ENCODE assay signal across 30 cellular contexts in the genomic region with DNA sequence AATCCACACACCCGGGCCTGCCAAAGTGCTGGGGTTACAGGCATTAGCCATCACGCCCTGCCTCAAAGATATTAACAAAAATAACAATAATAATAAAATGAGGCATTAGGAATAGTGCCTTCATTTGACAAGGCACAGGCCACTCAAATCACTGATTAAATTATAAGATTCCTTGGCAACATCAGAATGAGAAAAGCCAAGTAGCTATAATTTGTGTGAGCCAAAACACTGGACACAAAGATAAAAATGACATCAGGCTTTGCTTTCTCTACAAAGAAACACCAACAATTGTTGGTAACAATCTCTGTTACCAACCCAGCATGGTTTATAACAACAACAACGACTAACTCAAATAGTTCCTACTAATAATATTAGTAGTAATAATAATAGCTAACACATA.
DNase-seq lines count a peak whose midpoint lies in the region; ATAC-seq and TF ChIP-seq lines count a peak whose summit lies in the region.
"Had no signal": no experiment of that assay in that cellular context is flagged by ENCODE, and none has a peak within 500 bp of the region (broad histone marks: within the 10 kb centered on the region; RNA-seq: fewer than 3 reads in every experiment).

No MANE protein-coding gene starts in this region.

- no peaks in the 10 kb centered on the region for H3K27me3 ChIP-seq in SK-N-SH (ENCODE audit: insufficient read depth)
- H3K27me3 ChIP-seq in CD8-positive, alpha-beta T cell (ENCODE audit: insufficient read depth, low read length) = no peaks in the 10 kb centered on the region
- no peaks in the 10 kb centered on the region for H3K27me3 ChIP-seq in H9 (ENCODE audit: insufficient read depth, low read length)
- H3K27me3 ChIP-seq: BE2C; BLaER1; BLaER1 treated with 17β-estradiol and CSF1 and Interleukin-3, amounts not matched to agents 10 nM and 100 nM had no signal

- no peak overlapping the region for H4K8ac ChIP-seq in H9 (replicated peaks; ENCODE audit: insufficient read length, low read depth, low read length)

- no peak overlapping the region for H2BK15ac ChIP-seq in H9 (ENCODE audit: low read depth, low read length)

- no peak overlapping the region for H4K91ac ChIP-seq in H9 (ENCODE audit: insufficient read length, low read depth, low read length)

- no peaks in the 10 kb centered on the region for H3K9me2 ChIP-seq in SK-N-SH

- POLR2A ChIA-PET in SK-N-SH (lab: Yijun Ruan, JAX) = no interaction called here
- POLR2A ChIA-PET in CD8-positive, alpha-beta T cell (lab: Charles Lee) = no interaction called here

- no peak overlapping the region for H3K4me3 Mint-ChIP-seq in CD8-positive, alpha-beta T cell
- no peak overlapping the region for H3K4me3 Mint-ChIP-seq in H9
- H3K4me3 Mint-ChIP-seq: B cell; CD14-positive monocyte; CD4-positive, alpha-beta memory T cell; CD4-positive, alpha-beta T cell; CD4-positive, CD25-positive, alpha-beta regulatory T cell; CD8-positive, alpha-beta memory T cell had no signal

- no peak overlapping the region for H2BK5ac ChIP-seq in H9 (ENCODE audit: insufficient read length, low read length)

- CTCF ChIA-PET in SK-N-SH (lab: Yijun Ruan, JAX) = interaction anchor here (0.9 kb wide), 1 partner anchor 11 kb away, joined by 3 read pairs; no protein-coding TSS in a partner anchor
- CTCF ChIA-PET in CD8-positive, alpha-beta T cell (lab: Charles Lee) = no interaction called here

- H3K27me3 Mint-ChIP-seq in CD8-positive, alpha-beta T cell (ENCODE audit: low read depth) = no peaks in the 10 kb centered on the region
- no peaks in the 10 kb centered on the region for H3K27me3 Mint-ChIP-seq in H9 (ENCODE audit: low read depth)
- H3K27me3 Mint-ChIP-seq: B cell; CD4-positive, alpha-beta memory T cell; CD4-positive, alpha-beta T cell; CD4-positive, CD25-positive, alpha-beta regulatory T cell; CD8-positive, alpha-beta memory T cell had no signal

- H2AFZ ChIP-seq in SK-N-SH (ENCODE audit: low read depth) = no peak overlapping the region
- H2AFZ ChIP-seq in H9 (ENCODE audit: low read length) = no peak overlapping the region

- H3K4ac ChIP-seq in H9 (ENCODE audit: low read depth, low read length) = no peak overlapping the region

- no peaks in the 10 kb centered on the region for H3K9me3 ChIP-seq in SK-N-SH
- H3K9me3 ChIP-seq in CD8-positive, alpha-beta T cell (ENCODE audit: low read length) = no peaks in the 10 kb centered on the region
- H3K9me3 ChIP-seq in H9 (ENCODE audit: control insufficient read depth, low read depth, low read length) = no peaks in the 10 kb centered on the region
- H3K9me3 ChIP-seq: A549; BE2C; BLaER1; BLaER1 treated with 17β-estradiol and CSF1 and Interleukin-3, amounts not matched to agents 10 nM and 100 nM; Caco-2 had no signal

- no peak for TF ChIP-seq CTCF in SK-N-SH (IDR thresholded peaks at IDR 0.05)
- TF ChIP-seq CTCF in CD8-positive, alpha-beta T cell (IDR thresholded peaks at IDR 0.05) = no peak
- no peak for TF ChIP-seq CTCF in H9 (conservative IDR thresholded peaks at IDR 0.05)

- no peaks in the 10 kb centered on the region for H3K79me2 ChIP-seq in SK-N-SH (ENCODE audit: insufficient read depth)
- H3K79me2 ChIP-seq in H9 (ENCODE audit: insufficient read depth, low read length) = no peaks in the 10 kb centered on the region

- H3K4me1 ChIP-seq in SK-N-SH (ENCODE audit: control insufficient read depth in 1 of 2, insufficient read depth in 2 of 2, low read depth in 1 of 2, low read length in 1 of 2) (peaks cover 6 to 26% of the 10 kb centered on the region in 2 experiments), H9 (ENCODE audit: insufficient read depth, low read length) (peaks cover 4% of the 10 kb centered on the region; the same call in 1 of the 2 replicates)
- peaks cover 18% of the 10 kb centered on the region for H3K4me1 ChIP-seq in CD8-positive, alpha-beta T cell (ENCODE audit: insufficient read depth, low read length)
- H3K4me1 ChIP-seq: BLaER1; BLaER1 treated with 17β-estradiol and CSF1 and Interleukin-3, amounts not matched to agents 10 nM and 100 nM had no signal

- peak overlapping the region; percentile 75 for H3K27ac Mint-ChIP-seq in CD8-positive, alpha-beta T cell
- no peak overlapping the region for H3K27ac Mint-ChIP-seq in H9
- H3K27ac Mint-ChIP-seq: B cell; CD14-positive monocyte; CD4-positive, alpha-beta memory T cell; CD4-positive, alpha-beta T cell had no signal

- H3K23ac ChIP-seq in H9 (ENCODE audit: insufficient read length, low read depth, low read length) = no peak overlapping the region

- H3K56ac ChIP-seq in H9 (ENCODE audit: insufficient read length, low read depth, low read length) = no peak overlapping the region

- H3K36me3 ChIP-seq in SK-N-SH (replicated peaks in 1 of 2; ENCODE audit: control insufficient read depth in 1 of 2, insufficient read depth in 2 of 2, low read length in 1 of 2) = no peaks in the 10 kb centered on the region
- no peaks in the 10 kb centered on the region for H3K36me3 ChIP-seq in CD8-positive, alpha-beta T cell (ENCODE audit: insufficient read depth, low read length)
- H3K36me3 ChIP-seq: BE2C; BLaER1; BLaER1 treated with 17β-estradiol and CSF1 and Interleukin-3, amounts not matched to agents 10 nM and 100 nM had no signal

- H4K5ac ChIP-seq in H9 (ENCODE audit: insufficient read length, low read depth, low read length) = no peak overlapping the region

- no peak for DNase-seq in SK-N-SH
- DNase-seq in CD8-positive, alpha-beta T cell = no peak
- no peak for DNase-seq in H9
- DNase-seq: 8988T; ACHN; AML-193; BE2C; C1 segment of cervical spinal cord; Caco-2; Calu3; CD4-positive, alpha-beta memory T cell; CD4-positive, alpha-beta T cell; CD4-positive, CD25-positive, alpha-beta regulatory T cell; CD8-positive, alpha-beta memory T cell; COR-L47; DMS 273 treated with DMSO at 0.1 percent for 48 hours; DMS153; DMS53; DMS79; DMS79 treated with DMSO at 0.1 percent for 48 hours; DND-41; EL had no signal

- intact Hi-C loops in CD8-positive, alpha-beta T cell (cut with DNase I, micrococcal nuclease) = no loop called here

- TF ChIP-seq RAD21 in SK-N-SH (IDR thresholded peaks at IDR 0.05; ENCODE audit: low read length) = no peak

- H3K27ac ChIP-seq in SK-N-SH (ENCODE audit: low read depth in 2 of 2, low read length in 1 of 2) (no peak overlapping the region), H9 (ENCODE audit: insufficient read length, low read depth, low read length) (no peak overlapping the region)
- no peak overlapping the region for H3K27ac ChIP-seq in CD8-positive, alpha-beta T cell (ENCODE audit: low read depth, low read length)
- H3K27ac ChIP-seq: 22Rv1; BLaER1; BLaER1 treated with 17β-estradiol and CSF1 and Interleukin-3, amounts not matched to agents 10 nM and 100 nM; C4-2B had no signal

- no peak overlapping the region for H3T11ph ChIP-seq in H9 (ENCODE audit: low read length)

- peak; percentile 66; the same call in 2 of the 3 replicates for ATAC-seq in SK-N-SH treated with all-trans-retinoic acid at 6 μM for 48 hours
- ATAC-seq in CD8-positive, alpha-beta T cell = no peak
- ATAC-seq: A549 had no signal

- no peaks in the 10 kb centered on the region for H3F3A ChIP-seq in SK-N-SH (replicated peaks; ENCODE audit: insufficient read depth)

- H2BK12ac ChIP-seq in H9 (ENCODE audit: insufficient read length, low read depth, low read length) = no peak overlapping the region

- H3K4me2 ChIP-seq in SK-N-SH (no peak overlapping the region), H9 (ENCODE audit: insufficient read depth, insufficient read length, low read length) (no peak overlapping the region)
- H3K4me2 ChIP-seq: BLaER1; BLaER1 treated with 17β-estradiol and CSF1 and Interleukin-3, amounts not matched to agents 10 nM and 100 nM had no signal

- H3K36me3 Mint-ChIP-seq in CD8-positive, alpha-beta T cell = peaks cover 6% of the 10 kb centered on the region
- H3K36me3 Mint-ChIP-seq in H9 (ENCODE audit: insufficient read depth in 1 of 3, low read depth in 3 of 3) = no peaks in the 10 kb centered on the region
- H3K36me3 Mint-ChIP-seq: CD14-positive monocyte had no signal

- H3K9ac ChIP-seq in SK-N-SH = no peak overlapping the region
- no peak overlapping the region for H3K9ac ChIP-seq in H9 (ENCODE audit: extremely low read depth, insufficient read length, low read length)
- H3K9ac ChIP-seq: BLaER1; BLaER1 treated with 17β-estradiol and CSF1 and Interleukin-3, amounts not matched to agents 10 nM and 100 nM had no signal

- no peaks in the 10 kb centered on the region for H3K79me1 ChIP-seq in H9 (ENCODE audit: insufficient read depth, low read depth, low read length, poor library complexity, severe bottlenecking)

- no peak overlapping the region for H2AK5ac ChIP-seq in H9 (ENCODE audit: insufficient read length, low read length)

- no peaks in the 10 kb centered on the region for H3K9me3 Mint-ChIP-seq in CD8-positive, alpha-beta T cell
- H3K9me3 Mint-ChIP-seq in H9 = no peaks in the 10 kb centered on the region
- H3K9me3 Mint-ChIP-seq: CD4-positive, alpha-beta T cell; CD4-positive, CD25-positive, alpha-beta regulatory T cell; CD8-positive, alpha-beta memory T cell had no signal

- no peak overlapping the region for H2BK120ac ChIP-seq in H9 (ENCODE audit: low read depth, low read length, poor library complexity, severe bottlenecking)

- H3K18ac ChIP-seq in H9 (ENCODE audit: insufficient read length, low read depth, low read length) = no peak overlapping the region

- H3K4me1 Mint-ChIP-seq in CD8-positive, alpha-beta T cell (ENCODE audit: low read depth) = peaks cover 64% of the 10 kb centered on the region
- H3K4me1 Mint-ChIP-seq in H9 = peaks cover 6 to 22% of the 10 kb centered on the region in 2 experiments
- H3K4me1 Mint-ChIP-seq: CD14-positive monocyte had no signal

- no peak overlapping the region for H2BK20ac ChIP-seq in H9 (ENCODE audit: low read depth, low read length, poor library complexity, severe bottlenecking)

- H4K20me1 ChIP-seq in SK-N-SH (ENCODE audit: insufficient read depth) (no peaks in the 10 kb centered on the region), H9 (ENCODE audit: control insufficient read depth, insufficient read depth, insufficient read length) (no peaks in the 10 kb centered on the region)
- H4K20me1 ChIP-seq: BLaER1; BLaER1 treated with 17β-estradiol and CSF1 and Interleukin-3, amounts not matched to agents 10 nM and 100 nM had no signal

- 78% methylated on average over 3 of the region's 3 CpGs for WGBS in SK-N-SH (ENCODE audit: low lambda C conversion rate)
- WGBS in H9 (ENCODE audit: extremely low coverage, insufficient read length, low lambda C conversion rate) = no CpG with 5 or more reads among the region's 3 CpGs

- no peak for TF ChIP-seq EP300 in SK-N-SH (IDR thresholded peaks at IDR 0.05; ENCODE audit: borderline replicate concordance in 1 of 2, low read depth in 1 of 2, low read length in 1 of 2)

- H3K4me3 ChIP-seq in SK-N-SH (ENCODE audit: low read depth in 2 of 2, low read length in 1 of 2) = no peak overlapping the region
- no peak overlapping the region for H3K4me3 ChIP-seq in CD8-positive, alpha-beta T cell (ENCODE audit: low read depth, low read length)
- H3K4me3 ChIP-seq: A549; BLaER1; BLaER1 treated with 17β-estradiol and CSF1 and Interleukin-3, amounts not matched to agents 10 nM and 100 nM had no signal

- H3K14ac ChIP-seq in H9 (ENCODE audit: insufficient read depth, low read length) = no peak overlapping the region

- no peaks in the 10 kb centered on the region for H3K23me2 ChIP-seq in H9 (ENCODE audit: insufficient read length, low read depth, low read length, poor library complexity, severe bottlenecking)
